In the genomic region with DNA sequence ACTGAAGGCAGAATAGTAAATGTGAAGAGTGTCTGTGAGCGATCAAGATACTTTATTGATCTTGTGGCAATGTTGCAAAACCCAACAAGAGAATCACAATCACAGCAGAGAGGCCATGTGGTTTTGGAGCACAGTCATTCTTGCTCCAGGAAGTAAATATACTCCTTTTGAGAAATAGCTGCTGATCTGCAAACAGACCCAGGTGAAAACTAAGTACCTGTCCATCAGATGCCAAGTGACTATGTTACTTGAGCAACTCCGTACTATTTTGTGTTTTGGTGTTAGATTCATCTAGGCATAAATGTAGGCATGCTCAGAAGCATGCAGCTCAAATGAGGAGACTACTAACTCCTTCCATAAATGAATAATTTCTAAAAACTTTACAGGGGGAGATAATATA, we compare ENCODE assay signal across 37 cellular contexts.
"Had no signal": no experiment of that assay in that cellular context is flagged by ENCODE, and none has a peak within 500 bp of the region (broad histone marks: within the 10 kb centered on the region; RNA-seq: fewer than 3 reads in every experiment).

No MANE protein-coding gene starts in this region.

- H3K36me3 Mint-ChIP-seq: activated CD4-positive, alpha-beta memory T cell treated with anti-CD3 and anti-CD28 coated beads for 36 hours; activated naive CD4-positive, alpha-beta T cell treated with anti-CD3 and anti-CD28 coated beads, Interleukin-2, amount 50 U/mL, for 72 hours; activated naive CD8-positive, alpha-beta T cell treated with anti-CD3 and anti-CD28 coated beads for 36 hours had no signal

- H3K4me3 Mint-ChIP-seq: activated B cell treated with CpG ODN at 0.5 μM for 24 hours; activated CD4-positive, alpha-beta memory T cell treated with anti-CD3 and anti-CD28 coated beads for 36 hours; activated CD4-positive, alpha-beta T cell treated with anti-CD3 and anti-CD28 coated beads, Interleukin-2, amount 10 ng/mL, durations not matched to agents 24 days and 14 days; activated CD8-positive, alpha-beta T cell treated with anti-CD3 and anti-CD28 coated beads for 36 hours; activated naive CD4-positive, alpha-beta T cell treated with anti-CD3 and anti-CD28 coated beads for 36 hours; activated naive CD8-positive, alpha-beta T cell treated with anti-CD3 and anti-CD28 coated beads for 36 hours; activated T-cell treated with anti-CD3 and anti-CD28 coated beads, Interleukin-2, amount 50 U/mL, for 4 hours; activated T-cell treated with anti-CD3 and anti-CD28 coated beads, Interleukin-2, amount 50 U/mL, for 72 hours; activated T-helper 1 cell treated with anti-CD3 and anti-CD28 coated beads, Interleukin-12 subunit alpha, Interleukin-12 subunit beta, Interleukin-2, Interleukin-4 antibody, amounts not matched to agents 30 ng/mL and 10 ng/mL and 1 ng/mL, durations not matched to agents 14 hours and 24 hours and 36 hours; activated T-helper 17 cell treated with anti-CD3 and anti-CD28 coated beads, Interleukin-2, amount 50 U/mL, for 72 hours; central memory CD8-positive, alpha-beta T cell; T-helper 1 cell treated with Interleukin-12 subunit alpha and Interleukin-12 subunit beta and Interleukin-4 antibody, amounts not matched to agents 30 μg/mL and 1 μg/mL, for 36 hours; T-helper 2 cell treated with Interferon-gamma antibody and Interleukin-4, amounts not matched to agents 5 μg/mL and 100 μg/mL, for 36 hours had no signal

- H3K36me3 ChIP-seq: adrenal gland, brain microvascular endothelial cell, breast epithelium, cardiac muscle cell had no signal

- H3K27ac Mint-ChIP-seq: activated B cell treated with CpG ODN at 0.5 μM for 24 hours; activated CD4-positive, alpha-beta memory T cell treated with anti-CD3 and anti-CD28 coated beads for 36 hours; activated CD4-positive, alpha-beta T cell treated with anti-CD3 and anti-CD28 coated beads, Interleukin-2, amount 10 ng/mL, durations not matched to agents 24 days and 14 days; activated CD8-positive, alpha-beta T cell treated with anti-CD3 and anti-CD28 coated beads for 36 hours; activated naive CD4-positive, alpha-beta T cell treated with anti-CD3 and anti-CD28 coated beads for 36 hours; activated naive CD4-positive, alpha-beta T cell treated with anti-CD3 and anti-CD28 coated beads, Interleukin-2, amount 50 U/mL, for 72 hours; activated naive CD8-positive, alpha-beta T cell treated with anti-CD3 and anti-CD28 coated beads for 36 hours; activated T-cell treated with anti-CD3 and anti-CD28 coated beads, Interleukin-2, amount 50 U/mL, for 72 hours; activated T-helper 1 cell treated with anti-CD3 and anti-CD28 coated beads, Interleukin-12 subunit alpha, Interleukin-12 subunit beta, Interleukin-2, Interleukin-4 antibody, amounts not matched to agents 30 ng/mL and 10 ng/mL and 1 ng/mL, durations not matched to agents 14 hours and 24 hours and 36 hours; activated T-helper 17 cell treated with anti-CD3 and anti-CD28 coated beads, Interleukin-2, amount 50 U/mL, for 72 hours; T-helper 1 cell treated with Interleukin-12 subunit alpha and Interleukin-12 subunit beta and Interleukin-4 antibody, amounts not matched to agents 30 μg/mL and 1 μg/mL, for 36 hours; T-helper 2 cell treated with Interferon-gamma antibody and Interleukin-4, amounts not matched to agents 5 μg/mL and 100 μg/mL, for 36 hours had no signal

- H3K4me1 ChIP-seq: adrenal gland, body of pancreas, breast epithelium had no signal

- H3K9me3 ChIP-seq: adrenal gland, body of pancreas had no signal

- ATAC-seq: activated CD8-positive, alpha-beta T cell treated with anti-CD3 and anti-CD28 coated beads for 36 hours; activated naive CD4-positive, alpha-beta T cell treated with anti-CD3 and anti-CD28 coated beads, Interleukin-2, amount 50 U/mL, for 72 hours; activated T-cell treated with anti-CD3 and anti-CD28 coated beads, Interleukin-2, amount 50 U/mL, for 4 hours; activated T-cell treated with anti-CD3 and anti-CD28 coated beads, Interleukin-2, amount 50 U/mL, for 72 hours; activated T-helper 17 cell treated with anti-CD3 and anti-CD28 coated beads, Interleukin-2, amount 50 U/mL, for 72 hours; body of pancreas had no signal

- DNase-seq: activated B cell treated with CpG ODN at 0.5 μM for 24 hours; activated CD4-positive, alpha-beta memory T cell treated with anti-CD3 and anti-CD28 coated beads for 36 hours; activated CD4-positive, alpha-beta T cell treated with anti-CD3 and anti-CD28 coated beads for 4 hours; activated CD4-positive, alpha-beta T cell treated with anti-CD3 and anti-CD28 coated beads, Interleukin-2, amount 10 ng/mL, durations not matched to agents 24 days and 14 days; activated CD4-positive, alpha-beta T cell treated with anti-CD3 and anti-CD28 coated beads, Interleukin-2, amount 50 U/mL, for 1 hour; activated CD4-positive, alpha-beta T cell treated with anti-CD3 and anti-CD28 coated beads, Interleukin-2, amount 50 U/mL, for 4 hours; activated CD4-positive, CD25-positive, alpha-beta regulatory T cell treated with anti-CD3 and anti-CD28 coated beads, Interleukin-2, amount 50 U/mL, for 72 hours; activated CD8-positive, alpha-beta memory T cell treated with anti-CD3 and anti-CD28 coated beads, Interleukin-2, amount 50 U/mL, for 4 hours; activated CD8-positive, alpha-beta T cell treated with anti-CD3 and anti-CD28 coated beads for 36 hours; activated effector memory CD4-positive, alpha-beta T cell treated with anti-CD3 and anti-CD28 coated beads, Interleukin-2, amount 50 U/mL, for 16 hours; activated gamma-delta T cell treated with Interleukin-2 at 50 U/mL for 16 hours; activated naive CD4-positive, alpha-beta T cell; activated naive CD4-positive, alpha-beta T cell treated with anti-CD3 and anti-CD28 coated beads for 36 hours; activated naive CD4-positive, alpha-beta T cell treated with anti-CD3 and anti-CD28 coated beads, Interleukin-2, amount 50 U/mL, for 16 hours; activated naive CD8-positive, alpha-beta T cell treated with anti-CD3 and anti-CD28 coated beads for 36 hours; activated T-cell treated with anti-CD3 and anti-CD28 coated beads for 4 hours; activated T-cell treated with anti-CD3 and anti-CD28 coated beads, Interleukin-2, amount 50 U/mL, for 1 hour; activated T-cell treated with anti-CD3 and anti-CD28 coated beads, Interleukin-2, amount 50 U/mL, for 4 hours; activated T-cell treated with anti-CD3 and anti-CD28 coated beads, Interleukin-2, amount 50 U/mL, for 72 hours; adrenal gland; amniotic stem cell; aorta; body of pancreas; brain microvascular endothelial cell; caudate nucleus; cerebellar nuclear complex; T-helper 2 cell; T-helper 9 cell had no signal

- H3K4me3 ChIP-seq: adrenal gland, body of pancreas, breast epithelium, cardiac muscle cell had no signal

- H3K27ac ChIP-seq: adrenal gland, body of pancreas, brain microvascular endothelial cell, breast epithelium, cardiac muscle cell, VCaP had no signal

- H3K27me3 ChIP-seq: adrenal gland, body of pancreas, brain microvascular endothelial cell, breast epithelium, cardiac muscle cell had no signal

- H3K4me1 Mint-ChIP-seq: activated B cell treated with CpG ODN at 0.5 μM for 24 hours; activated CD4-positive, alpha-beta T cell treated with anti-CD3 and anti-CD28 coated beads, Interleukin-2, amount 10 ng/mL, durations not matched to agents 24 days and 14 days; activated naive CD8-positive, alpha-beta T cell treated with anti-CD3 and anti-CD28 coated beads for 36 hours; activated T-helper 17 cell treated with anti-CD3 and anti-CD28 coated beads, Interleukin-2, amount 50 U/mL, for 72 hours; central memory CD8-positive, alpha-beta T cell had no signal

- H3K27me3 Mint-ChIP-seq: activated B cell treated with CpG ODN at 0.5 μM for 24 hours; activated CD4-positive, alpha-beta memory T cell treated with anti-CD3 and anti-CD28 coated beads for 36 hours; activated CD4-positive, alpha-beta T cell treated with anti-CD3 and anti-CD28 coated beads, Interleukin-2, amount 10 ng/mL, durations not matched to agents 24 days and 14 days; activated CD8-positive, alpha-beta T cell treated with anti-CD3 and anti-CD28 coated beads for 36 hours; activated naive CD8-positive, alpha-beta T cell treated with anti-CD3 and anti-CD28 coated beads for 36 hours; activated T-helper 17 cell treated with anti-CD3 and anti-CD28 coated beads, Interleukin-2, amount 50 U/mL, for 72 hours; central memory CD8-positive, alpha-beta T cell had no signal
